ENCODE assay signal across 11 cellular contexts in the genomic region with DNA sequence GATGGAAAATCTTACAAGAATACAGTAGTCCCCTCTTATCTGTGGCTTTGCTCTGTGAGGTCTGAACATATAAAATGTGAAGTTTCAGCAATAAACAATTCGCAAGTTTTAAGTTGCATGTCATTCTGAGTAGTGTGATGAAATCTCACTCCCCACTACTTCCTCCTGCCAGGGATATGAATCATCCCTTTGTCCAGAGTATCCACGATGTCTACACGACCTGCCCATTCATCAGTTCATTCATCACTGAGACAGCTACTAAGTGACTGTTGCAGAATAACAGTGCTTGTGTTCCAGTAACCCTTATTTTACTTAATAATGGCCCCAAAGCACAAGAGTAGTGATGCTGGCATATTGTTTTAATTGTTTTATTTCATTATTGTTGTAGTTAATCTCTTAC.
A peak's percentile ranks its signal among the peaks of the same experiment; 100 is the strongest.
DNase-seq lines count a peak whose midpoint lies in the region; TF ChIP-seq lines count a peak whose summit lies in the region.
"Had no signal": no experiment of that assay in that cellular context is flagged by ENCODE, and none has a peak within 500 bp of the region (broad histone marks: within the 10 kb centered on the region; RNA-seq: fewer than 3 reads in every experiment).

No MANE protein-coding gene starts in this region.

- H3K14ac ChIP-seq in trophoblast cell (ENCODE audit: low read length): no peak overlapping the region

- no peak overlapping the region for H3K18ac ChIP-seq in trophoblast cell (ENCODE audit: low read length)

- H3K27ac ChIP-seq in trophoblast cell (ENCODE audit: low read depth, low read length): no peak overlapping the region
- H3K27ac ChIP-seq in right atrium auricular region: no peak overlapping the region
- H3K27ac ChIP-seq: tibial nerve had no signal

- no peak overlapping the region for H2AK5ac ChIP-seq in trophoblast cell (ENCODE audit: low read length)

- H3K4me2 ChIP-seq in trophoblast cell (ENCODE audit: low read length): no peak overlapping the region

- WGBS in trophoblast cell (ENCODE audit: extremely low coverage, insufficient coverage, insufficient read length): no CpG with 5 or more reads among the region's 3 CpGs

- H2BK5ac ChIP-seq in trophoblast cell (ENCODE audit: low read depth, low read length, poor library complexity): no peak overlapping the region

- no peaks in the 10 kb centered on the region for H3K9me3 ChIP-seq in trophoblast cell (ENCODE audit: insufficient read depth, low read depth, low read length)
- H3K9me3 ChIP-seq in right atrium auricular region: no peaks in the 10 kb centered on the region

- H3K27me3 ChIP-seq in trophoblast cell (ENCODE audit: insufficient read depth, low read length): no peaks in the 10 kb centered on the region
- H3K27me3 ChIP-seq in right atrium auricular region: no peaks in the 10 kb centered on the region
- H3K27me3 ChIP-seq: tibial nerve had no signal

- no peak overlapping the region for H2BK12ac ChIP-seq in trophoblast cell (ENCODE audit: low read length)

- H3K36me3 ChIP-seq in trophoblast cell (ENCODE audit: control insufficient read depth in 1 of 2, insufficient read depth in 2 of 2, low read length in 2 of 2) (no peaks in the 10 kb centered on the region), right atrium auricular region (no peaks in the 10 kb centered on the region)
- H3K36me3 ChIP-seq: tibial nerve had no signal

- no peak overlapping the region for H2AFZ ChIP-seq in trophoblast cell (ENCODE audit: insufficient read depth, low read length, poor library complexity)

- no peak overlapping the region for H4K8ac ChIP-seq in trophoblast cell (ENCODE audit: low read depth, low read length)

- H3K23ac ChIP-seq in trophoblast cell (ENCODE audit: low read length): no peak overlapping the region

- no peak overlapping the region for H3K9ac ChIP-seq in trophoblast cell (ENCODE audit: low read length)

- no peak for TF ChIP-seq CTCF in right atrium auricular region (IDR thresholded peaks at IDR 0.05)

- H3K4me1 ChIP-seq in trophoblast cell (ENCODE audit: control insufficient read depth in 1 of 2, insufficient read depth in 2 of 2, low read length in 2 of 2): no peaks in the 10 kb centered on the region
- no peaks in the 10 kb centered on the region for H3K4me1 ChIP-seq in right atrium auricular region
- H3K4me1 ChIP-seq: tibial nerve had no signal

- DNase-seq in GM04504 (ENCODE audit: low read depth) (peak; percentile 57), OCI-M1 (lab: John Stamatoyannopoulos, UW) (peak; percentile 84), epidermal melanocyte (ENCODE audit: insufficient read length, low spot score) (peak; percentile 27), trophoblast cell (peak; percentile 64 to 84), right atrium auricular region (ENCODE audit: low spot score) (no peak), medulla oblongata (ENCODE audit: extremely low spot score) (no peak), ureter (ENCODE audit: low spot score) (no peak), GOT3 (lab: John Stamatoyannopoulos, UW) (no peak)
- DNase-seq: midbrain, NCI-H1930 had no signal

- H4K91ac ChIP-seq in trophoblast cell (ENCODE audit: low read depth, low read length): no peak overlapping the region

- H4K12ac ChIP-seq in trophoblast cell (ENCODE audit: low read depth, low read length): no peak overlapping the region

- no peaks in the 10 kb centered on the region for H3K79me2 ChIP-seq in trophoblast cell (ENCODE audit: control insufficient read depth, insufficient read depth, low read length, poor library complexity)

- H3K4me3 ChIP-seq in trophoblast cell (ENCODE audit: low read depth, low read length) (no peak overlapping the region), right atrium auricular region (no peak overlapping the region)
- H3K4me3 ChIP-seq: tibial nerve had no signal

- H3K79me1 ChIP-seq in trophoblast cell (ENCODE audit: low read length): no peaks in the 10 kb centered on the region

- H2BK120ac ChIP-seq in trophoblast cell (ENCODE audit: insufficient read depth, low read length, poor library complexity): no peak overlapping the region

- no peak overlapping the region for H3K4ac ChIP-seq in trophoblast cell (ENCODE audit: low read depth, low read length)

Comparison
In these comparisons a context has a peak if more than half of its experiments do, and no peak if none do; other contexts are left out.
1. DNase-seq: peak in GM04504 (single experiment), OCI-M1 (single experiment), epidermal melanocyte (single experiment) and trophoblast cell (2 of 2); none in right atrium auricular region (single experiment), medulla oblongata (single experiment), ureter (single experiment) and GOT3 (single experiment).